In genomic region chr6:143842902-143843688, GRCh38 we compare ENCODE assay signal across 8 cellular contexts. TPM values are rescaled to one million over a fixed set of nuclear protein-coding genes. Genes with fewer than 3 reads are reported as not detected.
A peak's percentile ranks its signal among the peaks of the same experiment; 100 is the strongest.
DNase-seq lines count a peak whose midpoint lies in the region; ATAC-seq and TF ChIP-seq lines count a peak whose summit lies in the region.

LTV1 (plus strand) TSS chr6:143843338; CDS start chr6:143843478, 140 bp downstream.

- no peak for TF ChIP-seq CTCF in DOHH2 (IDR thresholded peaks at IDR 0.05; ENCODE audit: low read depth, low read length, poor library complexity, severe bottlenecking)
- 0 out of 4 replicates have a peak, but pooled peaks of 1 of the 2 experiments have one; percentile 1 for TF ChIP-seq CTCF in GM23338 (conservative IDR thresholded peaks at IDR 0.05; ENCODE audit: low read depth in 2 of 2)

- H3K27me3 Mint-ChIP-seq in GM23338 (ENCODE audit: insufficient read depth, low read depth, poor library complexity) (peaks cover 5% of the 10 kb centered on the region), naive B cell (peaks cover 0 to 8% (median 6%) of the 10 kb centered on the region in 3 donors)
- no peaks in the 10 kb centered on the region for H3K27me3 Mint-ChIP-seq in stimulated activated memory B cell treated with anti-CD40 and anti-IgM and Interleukin-4, amounts not matched to agents 10 μg/mL and 1 μg/mL and 100 μg/mL, for 72 hours

- H3K4me3 ChIP-seq in DOHH2 (ENCODE audit: low read length) (peak within 1 kb of the TSS; percentile 97), GM23338 (peak within 1 kb of the TSS; percentile 91)

- H3K27ac ChIP-seq in DOHH2 (ENCODE audit: low read depth, low read length) (peak within 1 kb of the TSS; percentile 58), GM23338 (ENCODE audit: low read depth) (peak within 1 kb of the TSS; percentile 84)

- H3K4me3 Mint-ChIP-seq in GM23338 = peak within 1 kb of the TSS; percentile 96
- H3K4me3 Mint-ChIP-seq in naive B cell = peak within 1 kb of the TSS; percentile 91 to 100 (median 96)
- peak within 1 kb of the TSS; percentile 97 for H3K4me3 Mint-ChIP-seq in stimulated activated memory B cell treated with anti-CD40 and anti-IgM and Interleukin-4, amounts not matched to agents 10 μg/mL and 1 μg/mL and 100 μg/mL, for 72 hours

- H3K79me2 ChIP-seq in DOHH2 (ENCODE audit: control insufficient read depth, low read length) (peaks cover 50% of the 10 kb centered on the region), GM23338 (replicated peaks; ENCODE audit: insufficient read depth) (peaks cover 49% of the 10 kb centered on the region)

- no peaks in the 10 kb centered on the region for H3K27me3 ChIP-seq in DOHH2 (ENCODE audit: control insufficient read depth, low read length)
- H3K27me3 ChIP-seq in GM23338 (ENCODE audit: insufficient read depth) = no peaks in the 10 kb centered on the region

- H3K4me1 Mint-ChIP-seq in GM23338 (peaks cover 11% of the 10 kb centered on the region), naive B cell (peaks cover 17 to 20% (median 18%) of the 10 kb centered on the region in 3 donors)
- H3K4me1 Mint-ChIP-seq in stimulated activated memory B cell treated with anti-CD40 and anti-IgM and Interleukin-4, amounts not matched to agents 10 μg/mL and 1 μg/mL and 100 μg/mL, for 72 hours = peaks cover 30% of the 10 kb centered on the region

- H3K4me1 ChIP-seq in DOHH2 (ENCODE audit: control insufficient read depth, low read length) (peaks cover 14% of the 10 kb centered on the region), GM23338 (ENCODE audit: insufficient read depth) (peaks cover 12% of the 10 kb centered on the region)

- peaks cover 44% of the 10 kb centered on the region for H3K36me3 Mint-ChIP-seq in GM23338 (ENCODE audit: low read depth)
- peaks cover 16 to 21% of the 10 kb centered on the region in 2 donors for H3K36me3 Mint-ChIP-seq in naive B cell
- H3K36me3 Mint-ChIP-seq in stimulated activated memory B cell treated with anti-CD40 and anti-IgM and Interleukin-4, amounts not matched to agents 10 μg/mL and 1 μg/mL and 100 μg/mL, for 72 hours = peaks cover 31% of the 10 kb centered on the region

- H4K20me1 ChIP-seq in DOHH2 (ENCODE audit: control insufficient read depth, insufficient read depth, low read depth, low read length) = no peaks in the 10 kb centered on the region
- H4K20me1 ChIP-seq in GM23338 (replicated peaks; ENCODE audit: insufficient read depth) = 0 out of 2 replicates have a peak, but pooled peaks cover 10% of the 10 kb centered on the region

- DNase-seq in GM23338 (ENCODE audit: low spot score) (peak; percentile 98), LHCN-M2 (ENCODE audit: low read depth) (peak; percentile 95), RPMI8226 (peak; percentile 91), fibroblast of gingiva (ENCODE audit: low read depth) (peak; percentile 96), naive B cell (peak; percentile 89)
- peak; percentile 79 to 84 for DNase-seq in activated T-helper 1 cell treated with anti-CD3 and anti-CD28 coated beads, Interleukin-2, amount 50 U/mL, for 16 hours (ENCODE audit: low read depth in 1 of 2, low spot score in 1 of 2)

- H3K27ac Mint-ChIP-seq in GM23338 = peak within 1 kb of the TSS; percentile 95
- peak within 1 kb of the TSS; percentile 95 to 98 (median 98) for H3K27ac Mint-ChIP-seq in naive B cell
- peak within 1 kb of the TSS; percentile 98 for H3K27ac Mint-ChIP-seq in stimulated activated memory B cell treated with anti-CD40 and anti-IgM and Interleukin-4, amounts not matched to agents 10 μg/mL and 1 μg/mL and 100 μg/mL, for 72 hours

- peak within 1 kb of the TSS; percentile 64; the same call in 1 of the 2 replicates for H2AFZ ChIP-seq in GM23338

- H3K4me2 ChIP-seq in DOHH2 (ENCODE audit: low read length) = peak within 1 kb of the TSS; percentile 76
- H3K4me2 ChIP-seq in GM23338 = peak within 1 kb of the TSS; percentile 95

- H3K9me2 ChIP-seq in DOHH2 (replicated peaks; ENCODE audit: control insufficient read depth, low read length) (no peaks in the 10 kb centered on the region), GM23338 (ENCODE audit: insufficient read depth) (no peaks in the 10 kb centered on the region)

- H3K9me3 Mint-ChIP-seq in GM23338 (no peaks in the 10 kb centered on the region), naive B cell (peaks cover 0 to 1% (median 0%) of the 10 kb centered on the region in 7 donors)
- no peaks in the 10 kb centered on the region for H3K9me3 Mint-ChIP-seq in stimulated activated memory B cell treated with anti-CD40 and anti-IgM and Interleukin-4, amounts not matched to agents 10 μg/mL and 1 μg/mL and 100 μg/mL, for 72 hours

- H3K36me3 ChIP-seq in DOHH2 (ENCODE audit: control insufficient read depth, low read length) (peaks cover 47% of the 10 kb centered on the region), GM23338 (ENCODE audit: insufficient read depth) (peaks cover 38% of the 10 kb centered on the region)

- H3F3A ChIP-seq in DOHH2 (ENCODE audit: control insufficient read depth, insufficient read depth) (no peaks in the 10 kb centered on the region), GM23338 (replicated peaks; ENCODE audit: low read depth) (no peaks in the 10 kb centered on the region)

- ATAC-seq in GM23338 (peak; percentile 97), naive B cell (ENCODE audit: low read depth in 2 of 2) (peak; percentile 95 to 96)
- ATAC-seq in stimulated activated memory B cell treated with anti-CD40 and anti-IgM and Interleukin-4, amounts not matched to agents 10 μg/mL and 1 μg/mL and 100 μg/mL, for 72 hours = peak; percentile 99

- H3K9me3 ChIP-seq in DOHH2 (ENCODE audit: control insufficient read depth, insufficient read depth, low read length) = no peaks in the 10 kb centered on the region

TF ChIP-seq in GM23338, 12 proteins besides CTCF, POLR2A, EP300 and RAD21:
- peak; percentile 77 for TF ChIP-seq POLR2AphosphoS5 (IDR thresholded peaks at IDR 0.05; ENCODE audit: low read depth)
- peak; percentile 49; the same call in 1 of the 2 replicates for TF ChIP-seq ETS1 (IDR thresholded peaks at IDR 0.05)
- TF ChIP-seq CREB1 (CRISPR knock-in tag; IDR thresholded peaks at IDR 0.05; ENCODE audit: low read depth) = peak; percentile 90
- no peak for TF ChIP-seq JUNB (IDR thresholded peaks at IDR 0.05; ENCODE audit: unreplicated experiment)
- TF ChIP-seq ZNF114 (CRISPR knock-in tag; IDR thresholded peaks at IDR 0.05) = no peak

RNA-seq across cellular contexts. Expression of gene LTV1, which starts in this region (rescaled TPM):
- 33.7 and 36.5 TPM in 2 replicates for total RNA-seq in GM23338 (2014; rRNA removed; shearing (Covaris generic))
- polyA plus RNA-seq in GM23338 (2016; fragmentation: Nextera tagmentation; extraction: Ambion mirVana) (56.2 and 72.4 TPM in 2 replicates), naive B cell (ENCODE audit: low read depth in 6 of 6) (10 to 100 TPM; 23.9 to 30.1 (median 26.8) TPM)
- 30.7 and 32.3 TPM in 2 replicates for total RNA-seq in LHCN-M2 (2014; rRNA removed)
- polyA plus RNA-seq in LHCN-M2 (2012) = 15.6 TPM

Comparison
In these comparisons a context has a peak if more than half of its experiments do, and no peak if none do; other contexts are left out.
1. Peak in every context shown above with its lines: DNase-seq, ATAC-seq, H3K4me3 ChIP-seq and H3K27ac ChIP-seq.